Comparison of ENCODE assay signal across 8 cellular contexts in genomic region chr3:50515565-50516047, GRCh38. TPM values are rescaled to one million over a fixed set of nuclear protein-coding genes. Genes with fewer than 3 reads are reported as not detected.
A peak's percentile ranks its signal among the peaks of the same experiment; 100 is the strongest.
DNase-seq lines count a peak whose midpoint lies in the region; ATAC-seq and TF ChIP-seq lines count a peak whose summit lies in the region.

No MANE protein-coding gene starts in this region.

- H3K27me3 ChIP-seq in vagina (no peaks in the 10 kb centered on the region), dorsolateral prefrontal cortex (no peaks in the 10 kb centered on the region)

- peak overlapping the region; percentile 44 for H3K27ac ChIP-seq in caudate nucleus (ENCODE audit: low read depth, low read length)
- H3K27ac ChIP-seq in vagina, result peak overlapping the region; percentile 19
- peak overlapping the region in 13 of 59 donors; percentile 3 to 75 (median 30) for H3K27ac ChIP-seq in dorsolateral prefrontal cortex

- H3K36me3 ChIP-seq in vagina, result no peaks in the 10 kb centered on the region

- no peak for TF ChIP-seq POLR2A in vagina (IDR thresholded peaks at IDR 0.05)

- no peaks in the 10 kb centered on the region for H3K9me3 ChIP-seq in vagina

- H3K4me3 Mint-ChIP-seq in activated T-cell treated with anti-CD3 and anti-CD28 coated beads, Interleukin-2, amount 50 U/mL, for 72 hours, result no peak overlapping the region
- H3K4me3 Mint-ChIP-seq in memory B cell, result peak overlapping the region; percentile 21

- peaks cover 12% of the 10 kb centered on the region for H3K4me1 Mint-ChIP-seq in activated T-cell treated with anti-CD3 and anti-CD28 coated beads, Interleukin-2, amount 50 U/mL, for 72 hours (ENCODE audit: low read depth)
- peaks cover 23% of the 10 kb centered on the region for H3K4me1 Mint-ChIP-seq in memory B cell

- no peak overlapping the region for H3K27ac Mint-ChIP-seq in activated T-cell treated with anti-CD3 and anti-CD28 coated beads, Interleukin-2, amount 50 U/mL, for 72 hours
- H3K27ac Mint-ChIP-seq in memory B cell, result no peak overlapping the region

- peak; percentile 33 to 45 for ATAC-seq in activated T-cell treated with anti-CD3 and anti-CD28 coated beads, Interleukin-2, amount 50 U/mL, for 72 hours (replicated peaks in 1 of 2)
- ATAC-seq in memory B cell (ENCODE audit: low read depth) (peak; percentile 82), HG03565 (IDR thresholded peaks at IDR 0.05; ENCODE audit: unreplicated experiment) (no peak)

- intact Hi-C loops in vagina (cut with DNase I) (no loop called here), dorsolateral prefrontal cortex (cut with DNase I) (no loop called here)

- peaks cover 14% of the 10 kb centered on the region for H3K27me3 Mint-ChIP-seq in activated T-cell treated with anti-CD3 and anti-CD28 coated beads, Interleukin-2, amount 50 U/mL, for 72 hours (ENCODE audit: low read depth)
- peaks cover 7% of the 10 kb centered on the region for H3K27me3 Mint-ChIP-seq in memory B cell

- no peaks in the 10 kb centered on the region for H3K36me3 Mint-ChIP-seq in activated T-cell treated with anti-CD3 and anti-CD28 coated beads, Interleukin-2, amount 50 U/mL, for 72 hours (ENCODE audit: insufficient read depth in 2 of 2)
- H3K36me3 Mint-ChIP-seq in memory B cell, result no peaks in the 10 kb centered on the region

- peak overlapping the region in 1 of 2 donors; percentile 11 for H3K4me3 ChIP-seq in vagina
- H3K4me3 ChIP-seq in dorsolateral prefrontal cortex, result peak overlapping the region in 6 of 59 donors; percentile 3 to 23 (median 14)

- DNase-seq in activated T-cell treated with anti-CD3 and anti-CD28 coated beads, Interleukin-2, amount 50 U/mL, for 72 hours, result no peak
- DNase-seq in activated T-cell treated with anti-CD3 and anti-CD28 coated beads, Interleukin-2, amount 50 U/mL, for 48 hours, result no peak
- DNase-seq in caudate nucleus (lab: John Stamatoyannopoulos, UW), result peak in 7 of 61 donors; percentile 10 to 53 (median 20)
- peak in 1 of 2 donors; percentile 19 for DNase-seq in memory B cell (ENCODE audit: low spot score in 2 of 2)
- DNase-seq in vagina (ENCODE audit: extremely low spot score in 2 of 2), result no peak
- no peak for DNase-seq in stimulated activated CD4-positive, alpha-beta T cell treated with anti-CD3 and anti-CD28 coated beads, Interleukin-15, amount 100 ng/mL, for 24 hours
- no peak for DNase-seq in dorsolateral prefrontal cortex

- H3K9me3 Mint-ChIP-seq in activated T-cell treated with anti-CD3 and anti-CD28 coated beads, Interleukin-2, amount 50 U/mL, for 72 hours, result no peaks in the 10 kb centered on the region
- no peaks in the 10 kb centered on the region for H3K9me3 Mint-ChIP-seq in memory B cell

- peaks cover 19% of the 10 kb centered on the region for H3K4me1 ChIP-seq in vagina

- TF ChIP-seq CTCF in vagina (IDR thresholded peaks at IDR 0.05) (no peak), dorsolateral prefrontal cortex (IDR thresholded peaks at IDR 0.05 in 54 of 56, conservative IDR thresholded peaks at IDR 0.05 in 2 of 56; ENCODE audit: low read depth in 1 of 56, partially characterized antibody in 56 of 56) (no peak)

RNA-seq across cellular contexts. Expression of gene CACNA2D2, which starts 12.2 kb away (rescaled TPM):
- total RNA-seq in activated T-cell treated with anti-CD3 and anti-CD28 coated beads, Interleukin-2, amount 50 U/mL, for 72 hours, result 1 to 10 TPM; 3.3 to 5.4 TPM
- total RNA-seq in vagina (2.5 TPM), dorsolateral prefrontal cortex (10 to 100 TPM in 119 of 120 experiments, 1 to 10 TPM in 1; 6.2 to 28.5 (median 17.0) TPM)

RNA-seq across cellular contexts. Expression of gene C3orf18, which starts 51.9 kb away (rescaled TPM):
- 10 to 100 TPM; 22.7 to 32.5 TPM for total RNA-seq in activated T-cell treated with anti-CD3 and anti-CD28 coated beads, Interleukin-2, amount 50 U/mL, for 72 hours
- 10.8 TPM for total RNA-seq in vagina
- total RNA-seq in dorsolateral prefrontal cortex, result 10 to 100 TPM; 22.0 to 50.0 (median 37.9) TPM

RNA-seq across cellular contexts. Expression of gene HEMK1, which starts 53.7 kb away (rescaled TPM):
- total RNA-seq in activated T-cell treated with anti-CD3 and anti-CD28 coated beads, Interleukin-2, amount 50 U/mL, for 72 hours, result 10 to 100 TPM; 54.5 to 64.6 TPM
- 3.4 TPM for total RNA-seq in vagina
- 10 to 100 TPM in 115 of 120 experiments, 1 to 10 TPM in 5; 8.6 to 22.8 (median 14.2) TPM for total RNA-seq in dorsolateral prefrontal cortex
